ENCODE assay signal across 9 cellular contexts in genomic region chr19:21022996-21023395, GRCh38. TPM values are rescaled to one million over a fixed set of nuclear protein-coding genes. Genes with fewer than 3 reads are reported as not detected.
DNase-seq lines count a peak whose midpoint lies in the region; ATAC-seq and TF ChIP-seq lines count a peak whose summit lies in the region.
"Had no signal": no experiment of that assay in that cellular context is flagged by ENCODE, and none has a peak within 500 bp of the region (broad histone marks: within the 10 kb centered on the region; RNA-seq: fewer than 3 reads in every experiment).

No MANE protein-coding gene starts in this region.

- peak in 1 of 5 donors; percentile 44 for DNase-seq in CD4-positive, alpha-beta memory T cell
- DNase-seq in M059J (ENCODE audit: low read depth), result peak; percentile 27
- peak; percentile 37 for DNase-seq in astrocyte of the hippocampus (ENCODE audit: low read depth, low spot score)
- DNase-seq in naive thymus-derived CD8-positive, alpha-beta T cell, result peak in 1 of 10 donors; percentile 6
- no peak for DNase-seq in NCI-H1105 (lab: John Stamatoyannopoulos, UW)
- no peak for DNase-seq in HuH-7 (ENCODE audit: low spot score)
- no peak for DNase-seq in ovary
- DNase-seq: NCI-H526 had no signal

- H3K4me1 Mint-ChIP-seq in CD4-positive, alpha-beta memory T cell, result peaks cover 42 to 77% (median 58%) of the 10 kb centered on the region in 4 donors
- H3K4me1 Mint-ChIP-seq in naive thymus-derived CD8-positive, alpha-beta T cell, result peaks cover 26 to 78% (median 73%) of the 10 kb centered on the region in 4 donors

- CTCF ChIA-PET in CD4-positive, alpha-beta memory T cell (lab: Charles Lee; ENCODE audit: partially characterized antibody), result no interaction called here

- intact Hi-C loops in CD4-positive, alpha-beta memory T cell (cut with micrococcal nuclease), result loop anchor here (5.0 kb wide), 2 partner anchors 59 to 829 kb away; partner anchors contain the start of gene ZNF714
- intact Hi-C loops in ovary (cut with DNase I), result no loop called here

- peak overlapping the region; percentile 29 to 100 (median 100) for H3K4me3 Mint-ChIP-seq in CD4-positive, alpha-beta memory T cell
- peak overlapping the region; percentile 52 to 100 (median 100) for H3K4me3 Mint-ChIP-seq in naive thymus-derived CD8-positive, alpha-beta T cell

- WGBS in ovary, 3 donors, result 73 to 81% (median 78%) methylated on average over 2 of the region's 2 CpGs

- TF ChIP-seq EP300 in ovary (IDR thresholded peaks at IDR 0.05), result no peak

- H3K36me3 ChIP-seq in CD4-positive, alpha-beta memory T cell (ENCODE audit: insufficient read depth, low read length), result no peaks in the 10 kb centered on the region
- no peaks in the 10 kb centered on the region for H3K36me3 ChIP-seq in ovary

- no peak for ATAC-seq in naive thymus-derived CD8-positive, alpha-beta T cell
- no peak for ATAC-seq in GM18867 (IDR thresholded peaks at IDR 0.05; ENCODE audit: unreplicated experiment)

- H3K27me3 ChIP-seq in CD4-positive, alpha-beta memory T cell (ENCODE audit: insufficient read depth, low read length), result no peaks in the 10 kb centered on the region
- no peaks in the 10 kb centered on the region for H3K27me3 ChIP-seq in ovary

- H3K27ac Mint-ChIP-seq in CD4-positive, alpha-beta memory T cell, result peak overlapping the region; percentile 48 to 100 (median 87)
- peak overlapping the region; percentile 20 to 100 (median 76) for H3K27ac Mint-ChIP-seq in naive thymus-derived CD8-positive, alpha-beta T cell

- H3K9me3 Mint-ChIP-seq in CD4-positive, alpha-beta memory T cell, result peaks cover 0 to 3% (median 0%) of the 10 kb centered on the region in 8 donors
- peaks cover 0 to 20% (median 0%) of the 10 kb centered on the region in 9 donors for H3K9me3 Mint-ChIP-seq in naive thymus-derived CD8-positive, alpha-beta T cell

- H3K4me3 ChIP-seq in CD4-positive, alpha-beta memory T cell (ENCODE audit: low read length in 2 of 2), result no peak overlapping the region
- H3K4me3 ChIP-seq in ovary, result no peak overlapping the region

- H3K4me1 ChIP-seq in CD4-positive, alpha-beta memory T cell (ENCODE audit: insufficient read depth, low read length), result peaks cover 68% of the 10 kb centered on the region
- peaks cover 5% of the 10 kb centered on the region for H3K4me1 ChIP-seq in ovary (ENCODE audit: insufficient read depth)

- TF ChIP-seq CTCF in ovary (IDR thresholded peaks at IDR 0.05), result no peak

- peaks cover 48 to 57% of the 10 kb centered on the region in 2 donors for H3K36me3 Mint-ChIP-seq in CD4-positive, alpha-beta memory T cell
- peaks cover 14 to 60% (median 41%) of the 10 kb centered on the region in 3 donors for H3K36me3 Mint-ChIP-seq in naive thymus-derived CD8-positive, alpha-beta T cell

- H3K27ac ChIP-seq in CD4-positive, alpha-beta memory T cell (ENCODE audit: low read depth, low read length), result no peak overlapping the region
- H3K27ac ChIP-seq in ovary, result no peak overlapping the region

- POLR2A ChIA-PET in CD4-positive, alpha-beta memory T cell (lab: Charles Lee; ENCODE audit: partially characterized antibody), result interaction anchor here (3.1 kb wide), 1 partner anchor 59 kb away, joined by 15 read pairs; the partner anchor contains the start of gene ZNF714
- POLR2A ChIA-PET in naive thymus-derived CD8-positive, alpha-beta T cell (lab: Charles Lee), result no interaction called here

- H3K27me3 Mint-ChIP-seq in CD4-positive, alpha-beta memory T cell, result no peaks in the 10 kb centered on the region
- no peaks in the 10 kb centered on the region for H3K27me3 Mint-ChIP-seq in naive thymus-derived CD8-positive, alpha-beta T cell

- TF ChIP-seq POLR2A in ovary (IDR thresholded peaks at IDR 0.05), result no peak

- H3K9me3 ChIP-seq in CD4-positive, alpha-beta memory T cell (ENCODE audit: control insufficient read depth in 1 of 2, low read length in 2 of 2), result no peaks in the 10 kb centered on the region
- no peaks in the 10 kb centered on the region for H3K9me3 ChIP-seq in ovary

RNA-seq across cellular contexts. Expression of gene ZNF430, which starts 2.5 kb away (rescaled TPM):
- 10 to 100 TPM; 41.9 to 50.3 TPM for total RNA-seq in CD4-positive, alpha-beta memory T cell
- 10 to 100 TPM; 45.0 to 57.5 TPM for polyA plus RNA-seq in CD4-positive, alpha-beta memory T cell
- total RNA-seq in M059J (2014; rRNA removed; shearing (Covaris generic)), result 15.3 and 21.6 TPM in 2 replicates
- total RNA-seq in naive thymus-derived CD8-positive, alpha-beta T cell, result 10 to 100 TPM; 49.3 to 49.4 TPM
- polyA plus RNA-seq in naive thymus-derived CD8-positive, alpha-beta T cell, result 10 to 100 TPM; 48.7 to 55.7 (median 53.9) TPM
- 10 to 100 TPM in 6 of 7 donors, 1 to 10 TPM in 1; 6.5 to 33.5 (median 19.3) TPM for total RNA-seq in ovary
- 10 to 100 TPM in 1 of 2 donors, 1 to 10 TPM in 1; 7.8 to 10.5 TPM for polyA plus RNA-seq in ovary

RNA-seq across cellular contexts. Expression of gene ZNF714, which starts 59.0 kb away (rescaled TPM):
- 10 to 100 TPM; 11.5 to 14.7 TPM for total RNA-seq in CD4-positive, alpha-beta memory T cell
- polyA plus RNA-seq in CD4-positive, alpha-beta memory T cell, result 1 to 10 TPM; 3.4 to 8.8 TPM
- 18.4 and 25.1 TPM in 2 replicates for total RNA-seq in M059J (2014; rRNA removed; shearing (Covaris generic))
- 10 to 100 TPM; 11.5 to 12.8 TPM for total RNA-seq in naive thymus-derived CD8-positive, alpha-beta T cell
- 10 to 100 TPM in 2 of 3 donors, 1 to 10 TPM in 1; 6.3 to 14.9 (median 14.3) TPM for polyA plus RNA-seq in naive thymus-derived CD8-positive, alpha-beta T cell
- 10 to 100 TPM in 6 of 7 donors, 1 to 10 TPM in 1; 7.7 to 45.1 (median 19.9) TPM for total RNA-seq in ovary
- polyA plus RNA-seq in ovary, result 10 to 100 TPM in 1 of 2 donors, 1 to 10 TPM in 1; 9.7 to 10.0 TPM

Comparison
In these comparisons a context has a peak if more than half of its experiments do, and no peak if none do; other contexts are left out.
1. DNase-seq: peak in M059J (single experiment) and astrocyte of the hippocampus (single experiment); none in NCI-H1105 (single experiment), HuH-7 (single experiment) and ovary (0 of 5).